In genomic region chr10:131128731-131129130, GRCh38 we compare ENCODE assay signal across 6 cellular contexts.
"Had no signal": no experiment of that assay in that cellular context is flagged by ENCODE, and none has a peak within 500 bp of the region (broad histone marks: within the 10 kb centered on the region; RNA-seq: fewer than 3 reads in every experiment).

No MANE protein-coding gene starts in this region.

- H3K4me3 ChIP-seq: GM23338, K562 had no signal

- H3K4me2 ChIP-seq: GM23338 had no signal

- H2AFZ ChIP-seq: GM23338 had no signal

- DNase-seq: H9, HCEC 1CT, IMR-90, KG1 had no signal
